In the genomic region with DNA sequence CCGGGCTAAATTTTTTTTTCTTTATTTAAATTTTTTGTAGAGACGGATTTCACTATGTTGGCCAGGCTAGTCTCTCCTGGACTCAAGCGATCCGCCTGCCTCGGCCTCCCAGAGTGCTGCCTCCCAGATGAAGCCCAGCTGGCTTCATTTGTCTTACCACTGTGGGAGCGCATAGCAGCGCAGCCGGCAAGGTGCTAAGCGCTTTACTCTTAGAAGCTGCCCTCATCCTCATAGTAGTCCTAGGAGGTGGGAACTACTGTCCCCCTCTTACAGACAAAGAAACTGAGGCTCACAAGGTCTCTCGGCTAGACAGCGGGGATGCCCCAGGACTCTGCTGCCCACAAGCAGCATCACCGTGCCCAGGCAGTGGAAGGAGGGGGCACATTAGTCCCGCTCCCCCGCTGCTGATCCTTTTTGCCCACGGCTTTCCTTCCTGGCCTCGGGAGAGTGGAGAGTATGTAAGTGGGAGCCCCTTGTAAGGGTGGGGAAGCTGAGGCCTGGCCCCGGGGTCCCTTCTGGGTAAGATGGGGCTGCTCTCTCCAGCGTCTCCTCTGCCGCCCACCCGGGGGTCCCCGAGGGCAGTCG, we compare ENCODE assay signal across 7 cellular contexts. TPM values are rescaled to one million over a fixed set of nuclear protein-coding genes. Genes with fewer than 3 reads are reported as not detected.
A peak's percentile ranks its signal among the peaks of the same experiment; 100 is the strongest.
DNase-seq lines count a peak whose midpoint lies in the region; ATAC-seq lines count a peak whose summit lies in the region.

No MANE protein-coding gene starts in this region.

- H3K27ac Mint-ChIP-seq in stimulated activated naive B cell treated with anti-CD40 and anti-IgM and Interleukin-4, amounts not matched to agents 10 μg/mL and 1 μg/mL and 100 μg/mL, for 72 hours = peak overlapping the region; percentile 51

- DNase-seq in Jurkat, Clone E6-1 (ENCODE audit: low read depth, low spot score) = no peak
- DNase-seq in amniotic epithelial cell (ENCODE audit: low read depth) (peak; percentile 18), iPS-NIHi11 (ENCODE audit: low spot score) (peak; percentile 32), caudate nucleus (lab: John Stamatoyannopoulos, UW) (no peak), SIG-M5 (lab: John Stamatoyannopoulos, UW) (no peak), NOMO-1 treated with DMSO at 0.1 percent for 48 hours (lab: John Stamatoyannopoulos, UW; ENCODE audit: unreplicated experiment) (no peak)
- DNase-seq in stimulated activated naive B cell treated with anti-CD40 and anti-IgM and Interleukin-4, amounts not matched to agents 10 μg/mL and 1 μg/mL and 100 μg/mL, for 72 hours = no peak

- H3K27ac ChIP-seq in caudate nucleus (ENCODE audit: low read depth, low read length) = no peak overlapping the region

- H3K36me3 Mint-ChIP-seq in stimulated activated naive B cell treated with anti-CD40 and anti-IgM and Interleukin-4, amounts not matched to agents 10 μg/mL and 1 μg/mL and 100 μg/mL, for 72 hours = no peaks in the 10 kb centered on the region

- no peak for ATAC-seq in stimulated activated naive B cell treated with anti-CD40 and anti-IgM and Interleukin-4, amounts not matched to agents 10 μg/mL and 1 μg/mL and 100 μg/mL, for 72 hours (replicated peaks)

- peak overlapping the region; percentile 73 to 81 for H3K4me3 Mint-ChIP-seq in stimulated activated naive B cell treated with anti-CD40 and anti-IgM and Interleukin-4, amounts not matched to agents 10 μg/mL and 1 μg/mL and 100 μg/mL, for 72 hours

- H3K4me3 ChIP-seq in Jurkat, Clone E6-1 (ENCODE audit: low read length) = peak overlapping the region; percentile 44

- H3K4me1 Mint-ChIP-seq in stimulated activated naive B cell treated with anti-CD40 and anti-IgM and Interleukin-4, amounts not matched to agents 10 μg/mL and 1 μg/mL and 100 μg/mL, for 72 hours = peaks cover 5 to 11% of the 10 kb centered on the region in 2 donors

- H3K9me3 Mint-ChIP-seq in stimulated activated naive B cell treated with anti-CD40 and anti-IgM and Interleukin-4, amounts not matched to agents 10 μg/mL and 1 μg/mL and 100 μg/mL, for 72 hours = no peaks in the 10 kb centered on the region

- peaks cover 41 to 76% of the 10 kb centered on the region in 2 donors for H3K27me3 Mint-ChIP-seq in stimulated activated naive B cell treated with anti-CD40 and anti-IgM and Interleukin-4, amounts not matched to agents 10 μg/mL and 1 μg/mL and 100 μg/mL, for 72 hours

RNA-seq across cellular contexts. Expression of a gene that starts 0.7 kb away (rescaled TPM):
- 39.3 TPM for polyA plus RNA-seq in Jurkat, Clone E6-1 (2012; ENCODE audit: insufficient read depth, insufficient read length)

RNA-seq across cellular contexts. Expression of a gene that starts 14.2 kb away (rescaled TPM):
- polyA plus RNA-seq in Jurkat, Clone E6-1 (2012; ENCODE audit: insufficient read depth, insufficient read length) = not detected

RNA-seq across cellular contexts. Expression of a gene that starts 29.8 kb away (rescaled TPM):
- 1.5 TPM for polyA plus RNA-seq in Jurkat, Clone E6-1 (2012; ENCODE audit: insufficient read depth, insufficient read length)

Comparison
In these comparisons a context has a peak if more than half of its experiments do, and no peak if none do; other contexts are left out.
1. DNase-seq: peak in amniotic epithelial cell (single experiment) and iPS-NIHi11 (single experiment); none in Jurkat, Clone E6-1 (single experiment), stimulated activated naive B cell treated with anti-CD40 and anti-IgM and Interleukin-4, amounts not matched to agents 10 μg/mL and 1 μg/mL and 100 μg/mL, for 72 hours (single experiment), caudate nucleus (0 of 61), SIG-M5 (single experiment) and NOMO-1 treated with DMSO at 0.1 percent for 48 hours (single experiment).